Comparison of ENCODE assay signal across 7 cellular contexts in genomic region chr3:179149951-179150350, GRCh38. TPM values are rescaled to one million over a fixed set of nuclear protein-coding genes. Genes with fewer than 3 reads are reported as not detected.
DNase-seq lines count a peak whose midpoint lies in the region; TF ChIP-seq lines count a peak whose summit lies in the region.

No MANE protein-coding gene starts in this region.

- H3K27ac ChIP-seq in iPS-18a (ENCODE audit: low read length) = no peak overlapping the region
- peak overlapping the region; percentile 83 for H3K27ac ChIP-seq in stomach smooth muscle (ENCODE audit: low read length)

- TF ChIP-seq CTCF in HFFc6 (IDR thresholded peaks at IDR 0.05) = no peak

- H3K36me3 Mint-ChIP-seq in HFFc6 (ENCODE audit: low read depth) = no peaks in the 10 kb centered on the region
- no peaks in the 10 kb centered on the region for H3K36me3 Mint-ChIP-seq in activated CD4-positive, alpha-beta memory T cell treated with anti-CD3 and anti-CD28 coated beads, Interleukin-2, amount 10 ng/mL, durations not matched to agents 7 days and 5 days (ENCODE audit: low read depth)

- H3K27ac Mint-ChIP-seq in HFFc6 = peak overlapping the region; percentile 84
- H3K27ac Mint-ChIP-seq in activated CD4-positive, alpha-beta memory T cell treated with anti-CD3 and anti-CD28 coated beads, Interleukin-2, amount 10 ng/mL, durations not matched to agents 7 days and 5 days = peak overlapping the region; percentile 92

- H3K4me3 Mint-ChIP-seq in HFFc6 = peak overlapping the region; percentile 98
- H3K4me3 Mint-ChIP-seq in activated CD4-positive, alpha-beta memory T cell treated with anti-CD3 and anti-CD28 coated beads, Interleukin-2, amount 10 ng/mL, durations not matched to agents 7 days and 5 days = peak overlapping the region; percentile 95

- H3K27me3 ChIP-seq in iPS-18a (ENCODE audit: control insufficient read depth, insufficient read depth, low read length) = no peaks in the 10 kb centered on the region
- no peaks in the 10 kb centered on the region for H3K27me3 ChIP-seq in stomach smooth muscle (ENCODE audit: control insufficient read depth in 1 of 2, insufficient read depth in 2 of 2, low read length in 2 of 2)

- H3K4me3 ChIP-seq in iPS-18a (ENCODE audit: low read length) = peak overlapping the region; percentile 82
- peak overlapping the region; percentile 81 to 93 for H3K4me3 ChIP-seq in stomach smooth muscle (ENCODE audit: low read length in 2 of 2)

- DNase-seq in HFFc6 (no peak), NOMO-1 (lab: John Stamatoyannopoulos, UW; ENCODE audit: unreplicated experiment in 2 of 2) (no peak), DMS53 (lab: John Stamatoyannopoulos, UW) (no peak), NCI-H2196 treated with DMSO at 0.1 percent for 48 hours (lab: John Stamatoyannopoulos, UW; ENCODE audit: unreplicated experiment) (no peak)
- DNase-seq in activated CD4-positive, alpha-beta memory T cell treated with anti-CD3 and anti-CD28 coated beads, Interleukin-2, amount 10 ng/mL, durations not matched to agents 7 days and 5 days = no peak

- H3K4me1 ChIP-seq in iPS-18a (ENCODE audit: control insufficient read depth, low read depth, low read length) (peaks cover 13% of the 10 kb centered on the region), stomach smooth muscle (ENCODE audit: control insufficient read depth, insufficient read depth, low read length) (no peaks in the 10 kb centered on the region)

- no peaks in the 10 kb centered on the region; the same call in 1 of the 2 replicates for H3K27me3 Mint-ChIP-seq in HFFc6 (ENCODE audit: insufficient read depth)
- H3K27me3 Mint-ChIP-seq in activated CD4-positive, alpha-beta memory T cell treated with anti-CD3 and anti-CD28 coated beads, Interleukin-2, amount 10 ng/mL, durations not matched to agents 7 days and 5 days = peaks cover 10% of the 10 kb centered on the region

- H3K9me3 Mint-ChIP-seq in HFFc6 = no peaks in the 10 kb centered on the region
- no peaks in the 10 kb centered on the region for H3K9me3 Mint-ChIP-seq in activated CD4-positive, alpha-beta memory T cell treated with anti-CD3 and anti-CD28 coated beads, Interleukin-2, amount 10 ng/mL, durations not matched to agents 7 days and 5 days

- H3K9ac ChIP-seq in iPS-18a (ENCODE audit: low read length) (peak overlapping the region; percentile 71), stomach smooth muscle (ENCODE audit: low read length in 2 of 2) (peak overlapping the region in 1 of 2 donors; percentile 70)

- CTCF ChIA-PET in activated CD4-positive, alpha-beta memory T cell treated with anti-CD3 and anti-CD28 coated beads, Interleukin-2, amount 10 ng/mL, durations not matched to agents 7 days and 5 days (lab: Charles Lee) = interaction anchor here (1.0 to 3.6 kb wide), 5 partner anchors 79 to 500 kb away, joined by 3 to 20 read pairs (median 5); no protein-coding TSS in a partner anchor

- POLR2A ChIA-PET in activated CD4-positive, alpha-beta memory T cell treated with anti-CD3 and anti-CD28 coated beads, Interleukin-2, amount 10 ng/mL, durations not matched to agents 7 days and 5 days (lab: Charles Lee) = interaction anchor here (0.9 to 3.6 kb wide), 13 partner anchors 17 to 197 kb away, joined by 3 to 35 read pairs (median 4); partner anchors contain the start of genes MFN1, ZMAT3 and ZNF639

- H3K4me1 Mint-ChIP-seq in HFFc6 (ENCODE audit: low read depth) = peaks cover 36% of the 10 kb centered on the region
- peaks cover 32% of the 10 kb centered on the region for H3K4me1 Mint-ChIP-seq in activated CD4-positive, alpha-beta memory T cell treated with anti-CD3 and anti-CD28 coated beads, Interleukin-2, amount 10 ng/mL, durations not matched to agents 7 days and 5 days

- H3K9me3 ChIP-seq in iPS-18a (ENCODE audit: control insufficient read depth, low read depth, low read length) (peaks cover 4% of the 10 kb centered on the region), stomach smooth muscle (ENCODE audit: control insufficient read depth in 2 of 2, low read length in 2 of 2) (no peaks in the 10 kb centered on the region)

- no peaks in the 10 kb centered on the region for H3K36me3 ChIP-seq in iPS-18a (ENCODE audit: control insufficient read depth, low read depth, low read length)
- no peaks in the 10 kb centered on the region for H3K36me3 ChIP-seq in stomach smooth muscle (ENCODE audit: control insufficient read depth in 2 of 2, insufficient read depth in 2 of 2, low read length in 2 of 2)

RNA-seq across cellular contexts. Expression of gene PIK3CA, which starts 1.8 kb away (rescaled TPM):
- total RNA-seq in HFFc6 (2021; fragmentation: NEBNext Ultra II Directional; extraction: Animal tissue kit (Norgen Biotek cat#: 25700)) = 10 to 100 TPM; 16.1 to 21.2 (median 19.7) TPM
- 10 to 100 TPM; 25.9 to 26.2 TPM for total RNA-seq in activated CD4-positive, alpha-beta memory T cell treated with anti-CD3 and anti-CD28 coated beads, Interleukin-2, amount 10 ng/mL, durations not matched to agents 7 days and 5 days
